9 cellular contexts compared by ENCODE assay signal in the genomic region with DNA sequence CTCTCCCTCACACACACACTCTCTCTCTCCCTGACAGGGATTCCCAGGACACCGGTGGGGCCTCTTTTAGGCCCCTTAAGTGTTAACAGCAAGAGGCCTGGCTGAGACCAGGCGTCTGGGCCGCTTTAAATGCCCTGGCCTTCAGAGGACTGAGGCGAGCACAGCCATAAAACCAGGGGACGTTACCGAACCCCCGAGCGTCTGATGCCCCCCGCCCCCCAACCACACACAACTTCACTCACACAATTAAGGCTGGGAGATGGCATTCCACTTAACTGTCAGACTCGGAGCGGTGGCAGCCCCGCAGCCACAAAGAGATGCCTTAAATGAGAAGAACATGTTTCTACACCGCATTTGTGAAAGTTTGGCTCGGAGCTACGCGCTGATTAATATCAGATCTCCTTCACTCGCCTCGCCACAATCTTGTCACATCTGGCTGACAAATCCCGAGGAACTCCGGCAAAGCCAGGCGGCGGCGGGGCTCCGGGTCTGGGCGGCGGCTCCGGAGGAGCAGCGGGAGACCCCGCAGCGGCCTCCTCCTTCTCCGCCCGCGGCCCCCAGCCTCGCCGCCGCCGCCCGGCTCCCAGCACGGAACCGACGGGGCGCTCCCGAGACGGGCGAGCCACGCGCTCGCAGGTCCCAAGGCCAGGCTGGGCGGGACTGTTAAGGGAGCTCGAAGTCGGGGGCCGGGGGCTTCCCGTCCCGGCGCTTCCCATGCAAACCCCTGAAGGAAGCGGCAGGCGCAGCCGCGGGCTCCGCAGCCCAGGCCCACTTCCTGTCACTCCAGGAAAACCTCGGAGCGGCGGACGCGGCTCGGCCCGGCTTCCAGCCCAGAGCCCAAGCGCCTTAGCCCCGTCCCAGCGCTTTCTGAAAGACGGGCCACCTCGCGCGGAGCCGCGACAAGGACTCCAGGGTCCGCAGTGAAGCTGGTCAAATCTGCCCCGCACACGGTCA. TPM values are rescaled to one million over a fixed set of nuclear protein-coding genes. Genes with fewer than 3 reads are reported as not detected.
DNase-seq lines count a peak whose midpoint lies in the region; ATAC-seq and TF ChIP-seq lines count a peak whose summit lies in the region.
"Had no signal": no experiment of that assay in that cellular context is flagged by ENCODE, and none has a peak within 500 bp of the region (broad histone marks: within the 10 kb centered on the region; RNA-seq: fewer than 3 reads in every experiment).

No MANE protein-coding gene starts in this region.

- ATAC-seq in WTC11 (peak; percentile 59), heart right ventricle (peak in 7 of 8 donors; percentile 62 to 76 (median 70)), sciatic nerve (peak; percentile 13), GM21360 (IDR thresholded peaks at IDR 0.05; ENCODE audit: unreplicated experiment) (no peak)

- DNase-seq in GM13977 (ENCODE audit: low spot score): peak; percentile 24
- peak; percentile 59 for DNase-seq in WTC11 (ENCODE audit: low spot score)
- DNase-seq in heart right ventricle: peak; percentile 18 to 40
- no peak for DNase-seq in sciatic nerve (ENCODE audit: low spot score)
- no peak for DNase-seq in NCI-H187 (lab: John Stamatoyannopoulos, UW)
- no peak for DNase-seq in hippocampal formation (lab: John Stamatoyannopoulos, UW)
- DNase-seq in stimulated activated CD8-positive, alpha-beta memory T cell treated with anti-CD3 and anti-CD28 coated beads, Interleukin-4, amount 100 ng/mL, for 48 hours: no peak
- DNase-seq: stimulated activated CD4-positive, alpha-beta T cell treated with anti-CD3 and anti-CD28 coated beads, Interleukin-4, amount 100 ng/mL, for 24 hours had no signal

- POLR2A ChIA-PET in WTC11 (lab: Charles Lee): no interaction called here

- H3K4me1 Mint-ChIP-seq in WTC11: peaks cover 8% of the 10 kb centered on the region; the same call in 1 of the 2 replicates

- H3K4me1 ChIP-seq in heart right ventricle: peaks cover 0 to 18% (median 13%) of the 10 kb centered on the region in 9 donors

- peak overlapping the region in 2 of 10 donors; percentile 10 to 22 for H3K27ac ChIP-seq in heart right ventricle

- peaks cover 79% of the 10 kb centered on the region for H3K27me3 Mint-ChIP-seq in WTC11 (ENCODE audit: low read depth)

- no peaks in the 10 kb centered on the region for H3K9me3 Mint-ChIP-seq in WTC11

- TF ChIP-seq CTCF in GM13977 (IDR thresholded peaks at IDR 0.05; ENCODE audit: extremely low read depth, insufficient read depth, missing control alignments) (no peak), WTC11 (IDR thresholded peaks at IDR 0.05) (no peak), heart right ventricle (IDR thresholded peaks at IDR 0.05) (no peak)

- CTCF ChIA-PET in WTC11 (lab: Charles Lee): interaction anchor here (0.7 to 1.3 kb wide), 5 partner anchors 15 to 272 kb away, joined by 3 read pairs; a partner anchor contains a TSS

- H3K27me3 ChIP-seq in heart right ventricle: peaks cover 5 to 88% (median 75%) of the 10 kb centered on the region in 7 donors

- no peaks in the 10 kb centered on the region for H3K9me3 ChIP-seq in heart right ventricle

- H3K4me3 ChIP-seq in heart right ventricle: peak overlapping the region; percentile 35 to 63 (median 54)

- H3K27ac Mint-ChIP-seq in WTC11: no peak overlapping the region

- H3K36me3 Mint-ChIP-seq in WTC11: no peaks in the 10 kb centered on the region

- peak overlapping the region; percentile 82 for H3K4me3 Mint-ChIP-seq in WTC11

- H3K36me3 ChIP-seq in heart right ventricle: no peaks in the 10 kb centered on the region

- WGBS in heart right ventricle, 2 donors: 4 to 5% methylated on average over 72 to 79 of the region's 79 CpGs

- in situ Hi-C loops in GM13977 (cut with MboI; ENCODE audit: low pct_unique_long_range_greater_than_20kb, low sequenced_read_pairs, unreplicated experiment): no loop called here

- intact Hi-C loops in heart right ventricle (cut with DNase I) (no loop called here), sciatic nerve (cut with DNase I) (no loop called here)

TF ChIP-seq in WTC11, 78 proteins besides CTCF, POLR2A, EP300 and RAD21:
- TF ChIP-seq ELF4 (CRISPR knock-in tag; IDR thresholded peaks at IDR 0.05; ENCODE audit: low read depth) (no peak), TEAD4 (CRISPR knock-in tag; IDR thresholded peaks at IDR 0.05) (no peak), KAT7 (CRISPR knock-in tag; IDR thresholded peaks at IDR 0.05; ENCODE audit: borderline replicate concordance) (no peak)
- TF ChIP-seq, protein P1, sequence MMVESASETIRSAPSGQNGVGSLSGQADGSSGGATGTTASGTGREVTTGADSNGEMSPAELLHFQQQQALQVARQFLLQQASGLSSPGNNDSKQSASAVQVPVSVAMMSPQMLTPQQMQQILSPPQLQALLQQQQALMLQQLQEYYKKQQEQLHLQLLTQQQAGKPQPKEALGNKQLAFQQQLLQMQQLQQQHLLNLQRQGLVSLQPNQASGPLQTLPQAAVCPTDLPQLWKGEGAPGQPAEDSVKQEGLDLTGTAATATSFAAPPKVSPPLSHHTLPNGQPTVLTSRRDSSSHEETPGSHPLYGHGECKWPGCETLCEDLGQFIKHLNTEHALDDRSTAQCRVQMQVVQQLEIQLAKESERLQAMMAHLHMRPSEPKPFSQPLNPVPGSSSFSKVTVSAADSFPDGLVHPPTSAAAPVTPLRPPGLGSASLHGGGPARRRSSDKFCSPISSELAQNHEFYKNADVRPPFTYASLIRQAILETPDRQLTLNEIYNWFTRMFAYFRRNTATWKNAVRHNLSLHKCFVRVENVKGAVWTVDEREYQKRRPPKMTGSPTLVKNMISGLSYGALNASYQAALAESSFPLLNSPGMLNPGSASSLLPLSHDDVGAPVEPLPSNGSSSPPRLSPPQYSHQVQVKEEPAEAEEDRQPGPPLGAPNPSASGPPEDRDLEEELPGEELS (CRISPR knock-in tag; IDR thresholded peaks at IDR 0.05): no peak

RNA-seq across cellular contexts. Expression of a gene that starts 1.3 kb away (rescaled TPM):
- total RNA-seq in WTC11 (2021) (0.11 TPM in 1 of 3 replicates, not detected in the others), heart right ventricle (under 1 TPM in 9 of 10 donors, not detected in 1; 0.06 to 0.71 (median 0.22) TPM), sciatic nerve (0.58 TPM)
- under 1 TPM; 0.07 to 0.15 TPM for polyA plus RNA-seq in heart right ventricle

Comparison
In these comparisons a context has a peak if more than half of its experiments do, and no peak if none do; other contexts are left out.
1. DNase-seq: peak in GM13977 (single experiment), WTC11 (single experiment) and heart right ventricle (2 of 2); none in sciatic nerve (single experiment), NCI-H187 (0 of 2), hippocampal formation (0 of 2) and stimulated activated CD8-positive, alpha-beta memory T cell treated with anti-CD3 and anti-CD28 coated beads, Interleukin-4, amount 100 ng/mL, for 48 hours (single experiment).